Comparison of ENCODE assay signal across 31 cellular contexts in the genomic region with DNA sequence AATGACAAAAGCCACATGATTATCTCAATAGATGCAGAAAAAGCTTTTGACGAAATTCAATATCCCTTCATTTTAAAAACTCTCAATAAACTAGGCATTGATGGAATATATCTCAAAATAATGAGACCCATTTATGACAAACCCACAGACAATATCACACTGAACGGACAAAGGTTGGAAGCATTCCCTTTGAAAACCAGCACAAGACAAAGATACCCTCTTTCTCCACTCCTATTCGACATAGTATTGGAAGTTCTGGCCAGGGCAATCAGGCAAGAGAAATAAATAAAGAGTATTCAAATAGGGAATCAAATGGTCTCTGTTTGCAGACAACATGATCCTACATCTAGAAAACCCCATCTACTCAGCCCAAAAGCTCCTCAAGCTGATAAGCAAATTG. TPM values are rescaled to one million over a fixed set of nuclear protein-coding genes. Genes with fewer than 3 reads are reported as not detected.
"Had no signal": no experiment of that assay in that cellular context is flagged by ENCODE, and none has a peak within 500 bp of the region (broad histone marks: within the 10 kb centered on the region; RNA-seq: fewer than 3 reads in every experiment).

No MANE protein-coding gene starts in this region.

- DNase-seq: activated CD4-positive, alpha-beta T cell treated with anti-CD3 and anti-CD28 coated beads, Interleukin-2, amount 10 ng/mL, durations not matched to agents 24 days and 14 days; activated CD4-positive, alpha-beta T cell treated with anti-CD3 and anti-CD28 coated beads, Interleukin-2, amount 50 U/mL, for 4 hours; activated CD8-positive, alpha-beta T cell treated with anti-CD3 and anti-CD28 coated beads for 36 hours; activated gamma-delta T cell; activated naive CD4-positive, alpha-beta T cell treated with anti-CD3 and anti-CD28 coated beads for 36 hours; activated T-cell treated with anti-CD3 and anti-CD28 coated beads, Interleukin-2, amount 50 U/mL, for 24 hours; adrenal gland; body of pancreas; Kasumi-1; KG1; MG63; NCI-H1048; NCI-H1105 treated with DMSO at 0.1 percent for 48 hours; NCI-H1436 treated with DMSO at 0.1 percent for 48 hours; NCI-H187; NCI-H2029 treated with DMSO at 0.1 percent for 48 hours; NCI-H226; NCI-H446 treated with DMSO at 0.1 percent for 48 hours; NCI-H524; NCI-H69; NCI-H82; SHP77; SJCRH30; SK-N-SH had no signal

- H3K27ac ChIP-seq: adrenal gland, body of pancreas, breast epithelium, SJCRH30 had no signal

- ATAC-seq: activated CD8-positive, alpha-beta T cell treated with anti-CD3 and anti-CD28 coated beads for 36 hours; activated naive CD4-positive, alpha-beta T cell treated with anti-CD3 and anti-CD28 coated beads, Interleukin-2, amount 50 U/mL, for 72 hours; body of pancreas; Panc1 had no signal

RNA-seq across cellular contexts. Expression of gene CASP12, which starts 52.0 kb away (rescaled TPM):
- total RNA-seq: activated CD4-positive, alpha-beta T cell treated with anti-CD3 and anti-CD28 coated beads, Interleukin-2, amount 10 ng/mL, durations not matched to agents 24 days and 14 days; activated CD8-positive, alpha-beta memory T cell treated with anti-CD3 and anti-CD28 coated beads for 36 hours; activated CD8-positive, alpha-beta T cell treated with anti-CD3 and anti-CD28 coated beads for 36 hours; activated naive CD4-positive, alpha-beta T cell treated with anti-CD3 and anti-CD28 coated beads for 36 hours; activated naive CD4-positive, alpha-beta T cell treated with anti-CD3 and anti-CD28 coated beads, Interleukin-2, amount 50 U/mL, for 72 hours; activated T-helper 2 cell treated with anti-CD3 and anti-CD28 coated beads, Interferon-gamma antibody, Interleukin-2, Interleukin-4, amounts not matched to agents 10 μg/mL and 5 μg/mL and 100 μg/mL, durations not matched to agents 14 hours and 24 hours and 36 hours; astrocyte; RPMI7951; SJCRH30 had no signal
